25 cellular contexts compared by ENCODE assay signal in the genomic region with DNA sequence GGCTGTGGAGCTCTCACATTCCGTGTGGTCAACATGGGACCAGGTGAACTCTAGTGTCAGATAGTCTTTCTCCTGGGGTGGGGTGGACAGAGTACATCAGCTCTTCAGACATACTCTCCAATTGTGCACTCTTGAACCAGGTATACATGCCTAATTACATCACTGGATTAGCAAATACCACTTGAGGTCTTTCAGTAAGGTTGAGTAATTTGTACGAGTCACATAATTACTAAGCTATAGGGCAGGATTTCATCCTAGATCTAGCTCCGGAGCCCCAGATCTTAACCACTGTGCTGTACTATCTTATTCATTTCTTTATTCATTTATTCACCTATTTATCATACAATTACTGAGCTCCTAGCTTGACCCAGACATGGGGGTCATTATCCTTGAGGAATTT.
A peak's percentile ranks its signal among the peaks of the same experiment; 100 is the strongest.
DNase-seq lines count a peak whose midpoint lies in the region; ATAC-seq, FAIRE-seq and TF ChIP-seq lines count a peak whose summit lies in the region.
"Had no signal": no experiment of that assay in that cellular context is flagged by ENCODE, and none has a peak within 500 bp of the region (broad histone marks: within the 10 kb centered on the region; RNA-seq: fewer than 3 reads in every experiment).

No MANE protein-coding gene starts in this region.

- no peak for ATAC-seq in GM12878
- ATAC-seq in stimulated activated naive B cell treated with anti-CD40 and anti-IgM and Interleukin-4, amounts not matched to agents 10 μg/mL and 1 μg/mL and 100 μg/mL, for 72 hours (replicated peaks) = no peak
- no peak for ATAC-seq in HG02973 (IDR thresholded peaks at IDR 0.05; ENCODE audit: unreplicated experiment)
- ATAC-seq: HepG2 had no signal

- H3K9me3 ChIP-seq in GM23248 (ENCODE audit: low read depth) (no peaks in the 10 kb centered on the region), GM12878 (replicated peaks; ENCODE audit: control insufficient read depth, insufficient read depth, low read length) (no peaks in the 10 kb centered on the region), keratinocyte (ENCODE audit: control insufficient read depth, low read depth, low read length) (no peaks in the 10 kb centered on the region)
- H3K9me3 ChIP-seq: BLaER1, Caco-2, SK-N-SH had no signal

- peaks cover 4 to 5% of the 10 kb centered on the region in 2 donors for H3K9me3 Mint-ChIP-seq in stimulated activated naive B cell treated with anti-CD40 and anti-IgM and Interleukin-4, amounts not matched to agents 10 μg/mL and 1 μg/mL and 100 μg/mL, for 72 hours
- H3K9me3 Mint-ChIP-seq: CD4-positive, alpha-beta T cell had no signal

- no peak overlapping the region for H3K27ac ChIP-seq in GM23248
- no peak overlapping the region for H3K27ac ChIP-seq in GM12878 (ENCODE audit: control insufficient read depth, insufficient read depth)
- H3K27ac ChIP-seq in keratinocyte (ENCODE audit: control insufficient read depth, insufficient read depth, low read length) = no peak overlapping the region
- H3K27ac ChIP-seq: BLaER1, RWPE1 had no signal

- H3K27me3 Mint-ChIP-seq in stimulated activated naive B cell treated with anti-CD40 and anti-IgM and Interleukin-4, amounts not matched to agents 10 μg/mL and 1 μg/mL and 100 μg/mL, for 72 hours = no peaks in the 10 kb centered on the region
- H3K27me3 Mint-ChIP-seq: CD4-positive, alpha-beta T cell had no signal

- no peaks in the 10 kb centered on the region for H3F3A ChIP-seq in GM23248 (ENCODE audit: insufficient read depth)

- dilution Hi-C loops in keratinocyte (cut with MboI; ENCODE audit: extremely low pct_ligation_motif_present, low sequenced_read_pairs) = no loop called here

- H3K9me1 ChIP-seq in keratinocyte (ENCODE audit: control insufficient read depth, extremely low read depth, insufficient read depth, low read length) = no peaks in the 10 kb centered on the region

- H3K4me1 ChIP-seq in GM23248 (ENCODE audit: insufficient read depth) (no peaks in the 10 kb centered on the region), GM12878 (ENCODE audit: control insufficient read depth, insufficient read depth, low read length) (no peaks in the 10 kb centered on the region), keratinocyte (ENCODE audit: control insufficient read depth, extremely low read depth, insufficient read depth, low read length) (no peaks in the 10 kb centered on the region)
- H3K4me1 ChIP-seq: BLaER1, Caco-2 had no signal

- no peak overlapping the region for H3K27ac Mint-ChIP-seq in stimulated activated naive B cell treated with anti-CD40 and anti-IgM and Interleukin-4, amounts not matched to agents 10 μg/mL and 1 μg/mL and 100 μg/mL, for 72 hours
- H3K27ac Mint-ChIP-seq: CD4-positive, alpha-beta T cell had no signal

- TF ChIP-seq RAD21 in GM12878 (IDR thresholded peaks at IDR 0.05; ENCODE audit: insufficient read depth, low read depth, low read length) = no peak

- intact Hi-C loops in GM12878 (cut with micrococcal nuclease; ENCODE audit: unreplicated experiment) = no loop called here

- H3K4me1 Mint-ChIP-seq in stimulated activated naive B cell treated with anti-CD40 and anti-IgM and Interleukin-4, amounts not matched to agents 10 μg/mL and 1 μg/mL and 100 μg/mL, for 72 hours = no peaks in the 10 kb centered on the region

- 0 out of 2 replicates have a peak, but pooled peaks cover 2% of the 10 kb centered on the region for H3K9me2 ChIP-seq in GM23248 (ENCODE audit: insufficient read depth)
- H3K9me2 ChIP-seq: SK-N-SH had no signal

- SMC1A ChIA-PET in GM12878 (lab: Charles Lee; ENCODE audit: uncharacterized antibody, unreplicated experiment) = interaction anchor here (1.0 to 1.7 kb wide), 4 partner anchors 8 to 52 kb away, joined by 3 to 5 read pairs (median 4); no protein-coding TSS in a partner anchor

- no peak for TF ChIP-seq POLR2A in GM12878 (IDR thresholded peaks at IDR 0.05; ENCODE audit: low read depth, low read length)

- H3K36me3 Mint-ChIP-seq in stimulated activated naive B cell treated with anti-CD40 and anti-IgM and Interleukin-4, amounts not matched to agents 10 μg/mL and 1 μg/mL and 100 μg/mL, for 72 hours = no peaks in the 10 kb centered on the region

- CTCF ChIA-PET in GM12878 (lab: Yijun Ruan, JAX) = interaction anchor here (0.5 to 0.7 kb wide), 2 partner anchors 162 to 971 kb away, joined by 3 read pairs; no protein-coding TSS in a partner anchor

- H4K20me1 ChIP-seq in GM23248 (ENCODE audit: insufficient read depth) (no peaks in the 10 kb centered on the region), GM12878 (ENCODE audit: control insufficient read depth, insufficient read depth) (no peaks in the 10 kb centered on the region), keratinocyte (ENCODE audit: control insufficient read depth, extremely low read depth, insufficient read depth, low read length) (no peaks in the 10 kb centered on the region)
- H4K20me1 ChIP-seq: BLaER1 had no signal

- H3K36me3 ChIP-seq in GM23248 (ENCODE audit: low read depth) = no peaks in the 10 kb centered on the region
- no peaks in the 10 kb centered on the region for H3K36me3 ChIP-seq in GM12878 (ENCODE audit: control insufficient read depth in 2 of 2, insufficient read depth in 2 of 2, low read length in 1 of 2)
- H3K36me3 ChIP-seq in keratinocyte (ENCODE audit: control insufficient read depth in 2 of 2, extremely low read depth in 1 of 2, insufficient read depth in 2 of 2, low read length in 2 of 2) = no peaks in the 10 kb centered on the region
- H3K36me3 ChIP-seq: BLaER1 had no signal

- H3K4me3 Mint-ChIP-seq in stimulated activated naive B cell treated with anti-CD40 and anti-IgM and Interleukin-4, amounts not matched to agents 10 μg/mL and 1 μg/mL and 100 μg/mL, for 72 hours = no peak overlapping the region
- H3K4me3 Mint-ChIP-seq: CD4-positive, alpha-beta T cell had no signal

- DNase-seq in GM23248 (peak; percentile 43), HT1080 (ENCODE audit: low read depth) (peak; percentile 16), GM12878 (ENCODE audit: low read depth, low spot score) (no peak), keratinocyte (ENCODE audit: low read depth, low spot score) (no peak), germinal center (ENCODE audit: low spot score) (no peak), activated T-cell treated with anti-CD3 and anti-CD28 coated beads for 4 hours (no peak)
- no peak for DNase-seq in stimulated activated naive B cell treated with anti-CD40 and anti-IgM and Interleukin-4, amounts not matched to agents 10 μg/mL and 1 μg/mL and 100 μg/mL, for 72 hours
- DNase-seq: Caco-2; CD4-positive, alpha-beta T cell; DMS 273 treated with DMSO at 0.1 percent for 48 hours; DMS79 treated with DMSO at 0.1 percent for 48 hours; GOT3; KBM-7; NCI-H1092 treated with DMSO at 0.1 percent for 48 hours; NCI-H146; NCI-H2029 treated with DMSO at 0.1 percent for 48 hours; NCI-H69; SIG-M5; SK-N-SH had no signal

- H3K4me2 ChIP-seq in GM23248 (ENCODE audit: unreplicated experiment) = no peak overlapping the region
- no peak overlapping the region for H3K4me2 ChIP-seq in GM12878 (ENCODE audit: control insufficient read depth, insufficient read depth)
- no peak overlapping the region for H3K4me2 ChIP-seq in keratinocyte (ENCODE audit: control insufficient read depth, extremely low read depth, insufficient read depth, low read depth, low read length)
- H3K4me2 ChIP-seq: BLaER1, SK-N-SH had no signal

- 42 to 49% methylated on average over 3 of the region's 3 CpGs for WGBS in GM23248 (ENCODE audit: low coverage in 1 of 2, low lambda C conversion rate in 2 of 2, missing lambda C conversion rate in 2 of 2), 2 experiments
- 15% methylated on average over 3 of the region's 3 CpGs for WGBS in GM12878 (ENCODE audit: insufficient coverage, insufficient replicate concordance, low lambda C conversion rate, missing lambda C conversion rate)

- FAIRE-seq in GM12878 (lab: Jason Lieb, UNC) (no peak), keratinocyte (lab: Jason Lieb, UNC) (peak; percentile 44)
- FAIRE-seq: G401.6, GM18507, HepG2 had no signal

- BruUV-seq in GM12878 (replicated peaks; lab: Mats Ljungman, UMichigan) = no TSS peak

- H3K27me3 ChIP-seq in GM23248 (replicated peaks; ENCODE audit: insufficient read depth) = no peaks in the 10 kb centered on the region
- H3K27me3 ChIP-seq in GM12878 (replicated peaks in 1 of 2; ENCODE audit: control insufficient read depth in 2 of 2, insufficient read depth in 2 of 2, low read length in 1 of 2) = no peaks in the 10 kb centered on the region
- H3K27me3 ChIP-seq in keratinocyte (ENCODE audit: control insufficient read depth, extremely low read depth, insufficient read depth, low read length) = no peaks in the 10 kb centered on the region
- H3K27me3 ChIP-seq: BLaER1 had no signal

- in situ Hi-C loops in GM23248 (cut with MboI) = no loop called here
- in situ Hi-C loops in GM12878 (cut with MboI) = no loop called here

- no peak overlapping the region for H2AFZ ChIP-seq in GM23248
- no peak overlapping the region for H2AFZ ChIP-seq in GM12878 (ENCODE audit: control insufficient read depth, low read depth, low read length)
- no peak overlapping the region for H2AFZ ChIP-seq in keratinocyte (ENCODE audit: control insufficient read depth, low read length)

- RAD21 ChIA-PET in GM12878 (lab: Charles Lee; ENCODE audit: unreplicated experiment) = no interaction called here

- no peak overlapping the region for H3K9ac ChIP-seq in GM23248
- H3K9ac ChIP-seq in GM12878 (ENCODE audit: control insufficient read depth, insufficient read depth, low read length) = no peak overlapping the region
- no peak overlapping the region for H3K9ac ChIP-seq in keratinocyte (ENCODE audit: control insufficient read depth, extremely low read depth, insufficient read depth, low read length)
- H3K9ac ChIP-seq: BLaER1, SK-N-SH had no signal

- TF ChIP-seq CTCF in GM12878 (IDR thresholded peaks at IDR 0.05 in 2 of 3, conservative IDR thresholded peaks at IDR 0.05 in 1 of 3; ENCODE audit: control insufficient read depth in 2 of 3, extremely low read depth in 1 of 3, insufficient read depth in 1 of 3, low read depth in 3 of 3, low read length in 3 of 3) (no peak), keratinocyte (optimal IDR thresholded peaks at IDR 0.05 in 1 of 3, IDR thresholded peaks at IDR 0.05 in 1 of 3, conservative IDR thresholded peaks at IDR 0.05 in 1 of 3; ENCODE audit: extremely low read depth in 1 of 3, insufficient read depth in 2 of 3, low read length in 3 of 3) (no peak)

- no peak overlapping the region for H3K4me3 ChIP-seq in GM23248
- no peak overlapping the region for H3K4me3 ChIP-seq in GM12878
- no peak overlapping the region for H3K4me3 ChIP-seq in keratinocyte (ENCODE audit: control insufficient read depth in 2 of 3, extremely low read depth in 1 of 3, insufficient read depth in 2 of 3, low read depth in 1 of 3, low read length in 3 of 3)
- H3K4me3 ChIP-seq: BLaER1 had no signal

- POLR2A ChIA-PET in GM12878 (lab: Charles Lee) = no interaction called here

- TF ChIP-seq EP300 in GM12878 (IDR thresholded peaks at IDR 0.05; ENCODE audit: borderline replicate concordance in 1 of 2, control insufficient read depth in 1 of 2, low read depth in 2 of 2, low read length in 2 of 2) = no peak

- H3K79me2 ChIP-seq in GM23248 (ENCODE audit: insufficient read depth) = no peaks in the 10 kb centered on the region
- no peaks in the 10 kb centered on the region for H3K79me2 ChIP-seq in GM12878 (ENCODE audit: control insufficient read depth, insufficient read depth, low read length)
- H3K79me2 ChIP-seq in keratinocyte (ENCODE audit: control insufficient read depth, insufficient read depth, low read length) = no peaks in the 10 kb centered on the region

TF ChIP-seq in GM12878, 131 proteins besides CTCF, POLR2A, EP300 and RAD21 (continues in another document):
- no peak for TF ChIP-seq TCF7 (IDR thresholded peaks at IDR 0.05; ENCODE audit: borderline replicate concordance)

Comparison
In these comparisons a context has a peak if more than half of its experiments do, and no peak if none do; other contexts are left out.
1. DNase-seq: peak in GM23248 (single experiment) and HT1080 (single experiment); none in GM12878 (single experiment), keratinocyte (single experiment), stimulated activated naive B cell treated with anti-CD40 and anti-IgM and Interleukin-4, amounts not matched to agents 10 μg/mL and 1 μg/mL and 100 μg/mL, for 72 hours (single experiment), germinal center (single experiment) and activated T-cell treated with anti-CD3 and anti-CD28 coated beads for 4 hours (single experiment).